13 cellular contexts compared by ENCODE assay signal in the genomic region with DNA sequence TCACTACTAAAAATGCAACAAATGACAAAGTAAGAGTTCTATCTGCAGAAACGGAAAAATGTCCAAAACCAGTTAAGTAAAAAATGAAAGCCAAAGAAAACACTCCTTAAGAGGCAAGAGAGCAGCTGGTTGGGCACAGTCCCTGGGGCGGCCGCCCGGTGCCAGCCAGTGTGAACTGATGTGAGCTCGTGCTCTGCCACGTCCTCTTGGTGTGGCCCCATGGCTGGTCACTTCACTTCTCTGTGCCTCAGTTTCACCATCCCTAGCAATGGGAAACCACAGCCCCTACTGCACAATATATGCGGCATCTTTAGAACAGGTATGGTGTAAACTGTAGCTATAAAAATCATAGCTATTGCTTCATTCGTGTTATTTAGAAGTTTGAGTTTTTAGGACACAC. TPM values are rescaled to one million over a fixed set of nuclear protein-coding genes. Genes with fewer than 3 reads are reported as not detected.
A peak's percentile ranks its signal among the peaks of the same experiment; 100 is the strongest.
DNase-seq lines count a peak whose midpoint lies in the region; ATAC-seq and TF ChIP-seq lines count a peak whose summit lies in the region.
"Had no signal": no experiment of that assay in that cellular context is flagged by ENCODE, and none has a peak within 500 bp of the region (broad histone marks: within the 10 kb centered on the region; RNA-seq: fewer than 3 reads in every experiment).

No MANE protein-coding gene starts in this region.

- intact Hi-C loops in uterus (cut with DNase I; ENCODE audit: low total_unique reads), result no loop called here

- H3K4me3 ChIP-seq in uterus, result no peak overlapping the region
- H3K4me3 ChIP-seq: cardiac muscle cell had no signal

- no peaks in the 10 kb centered on the region for H3K9me3 Mint-ChIP-seq in stimulated activated naive CD8-positive, alpha-beta T cell treated with anti-CD3 and anti-CD28 coated beads, Interleukin-15, Interleukin-2, amounts not matched to agents 100 ng/mL and 50 ng/mL, for 24 hours
- no peaks in the 10 kb centered on the region for H3K9me3 Mint-ChIP-seq in activated naive CD8-positive, alpha-beta T cell treated with anti-CD3 and anti-CD28 coated beads, Interleukin-2, amount 50 U/mL, for 24 hours
- H3K9me3 Mint-ChIP-seq in naive thymus-derived CD8-positive, alpha-beta T cell, result no peaks in the 10 kb centered on the region
- H3K9me3 Mint-ChIP-seq: nephron had no signal

- POLR2A ChIA-PET in naive thymus-derived CD8-positive, alpha-beta T cell (lab: Charles Lee), result interaction anchor here (0.7 to 3.2 kb wide), 15 partner anchors 9 to 111 kb away, joined by 3 to 23 read pairs (median 4); a partner anchor contains a TSS

- H3K36me3 Mint-ChIP-seq in stimulated activated naive CD8-positive, alpha-beta T cell treated with anti-CD3 and anti-CD28 coated beads, Interleukin-15, Interleukin-2, amounts not matched to agents 100 ng/mL and 50 ng/mL, for 24 hours (ENCODE audit: low read depth), result peaks cover 75% of the 10 kb centered on the region
- H3K36me3 Mint-ChIP-seq in activated naive CD8-positive, alpha-beta T cell treated with anti-CD3 and anti-CD28 coated beads, Interleukin-2, amount 50 U/mL, for 24 hours (ENCODE audit: low read depth), result peaks cover 77% of the 10 kb centered on the region
- peaks cover 5 to 91% (median 58%) of the 10 kb centered on the region in 3 donors for H3K36me3 Mint-ChIP-seq in naive thymus-derived CD8-positive, alpha-beta T cell

- no peaks in the 10 kb centered on the region for H3K4me1 ChIP-seq in uterus

- no peak for TF ChIP-seq CTCF in uterus (IDR thresholded peaks at IDR 0.05)

- peaks cover 56% of the 10 kb centered on the region for H3K4me1 Mint-ChIP-seq in stimulated activated naive CD8-positive, alpha-beta T cell treated with anti-CD3 and anti-CD28 coated beads, Interleukin-15, Interleukin-2, amounts not matched to agents 100 ng/mL and 50 ng/mL, for 24 hours (ENCODE audit: low read depth)
- peaks cover 47% of the 10 kb centered on the region for H3K4me1 Mint-ChIP-seq in activated naive CD8-positive, alpha-beta T cell treated with anti-CD3 and anti-CD28 coated beads, Interleukin-2, amount 50 U/mL, for 24 hours
- peaks cover 18 to 65% (median 52%) of the 10 kb centered on the region in 4 donors for H3K4me1 Mint-ChIP-seq in naive thymus-derived CD8-positive, alpha-beta T cell

- H3K27me3 Mint-ChIP-seq in stimulated activated naive CD8-positive, alpha-beta T cell treated with anti-CD3 and anti-CD28 coated beads, Interleukin-15, Interleukin-2, amounts not matched to agents 100 ng/mL and 50 ng/mL, for 24 hours, result no peaks in the 10 kb centered on the region
- no peaks in the 10 kb centered on the region for H3K27me3 Mint-ChIP-seq in activated naive CD8-positive, alpha-beta T cell treated with anti-CD3 and anti-CD28 coated beads, Interleukin-2, amount 50 U/mL, for 24 hours
- no peaks in the 10 kb centered on the region for H3K27me3 Mint-ChIP-seq in naive thymus-derived CD8-positive, alpha-beta T cell

- H3K4me3 Mint-ChIP-seq in stimulated activated naive CD8-positive, alpha-beta T cell treated with anti-CD3 and anti-CD28 coated beads, Interleukin-15, Interleukin-2, amounts not matched to agents 100 ng/mL and 50 ng/mL, for 24 hours, result peak overlapping the region; percentile 10
- H3K4me3 Mint-ChIP-seq in activated naive CD8-positive, alpha-beta T cell treated with anti-CD3 and anti-CD28 coated beads, Interleukin-2, amount 50 U/mL, for 24 hours, result peak overlapping the region; percentile 3
- peak overlapping the region; percentile 49 to 83 (median 72) for H3K4me3 Mint-ChIP-seq in naive thymus-derived CD8-positive, alpha-beta T cell
- H3K4me3 Mint-ChIP-seq: nephron had no signal

- no peak for DNase-seq in stimulated activated naive CD8-positive, alpha-beta T cell treated with anti-CD3 and anti-CD28 coated beads, Interleukin-15, Interleukin-2, amounts not matched to agents 100 U/mL and 50 U/mL, for 24 hours
- DNase-seq in activated naive CD8-positive, alpha-beta T cell treated with anti-CD3 and anti-CD28 coated beads, Interleukin-2, amount 50 U/mL, for 24 hours, result no peak
- no peak for DNase-seq in naive thymus-derived CD8-positive, alpha-beta T cell
- DNase-seq in uterus (no peak), NCI-H345 treated with DMSO at 0.1 percent for 48 hours (lab: John Stamatoyannopoulos, UW; ENCODE audit: unreplicated experiment) (no peak), left lobe of liver (ENCODE audit: low spot score) (no peak)
- DNase-seq: Karpas-422, NCI-H2081 treated with DMSO at 0.1 percent for 48 hours had no signal

- peak overlapping the region; percentile 74 for H3K27ac Mint-ChIP-seq in stimulated activated naive CD8-positive, alpha-beta T cell treated with anti-CD3 and anti-CD28 coated beads, Interleukin-15, Interleukin-2, amounts not matched to agents 100 ng/mL and 50 ng/mL, for 24 hours
- peak overlapping the region; percentile 63 for H3K27ac Mint-ChIP-seq in activated naive CD8-positive, alpha-beta T cell treated with anti-CD3 and anti-CD28 coated beads, Interleukin-2, amount 50 U/mL, for 24 hours
- H3K27ac Mint-ChIP-seq in naive thymus-derived CD8-positive, alpha-beta T cell, result peak overlapping the region; percentile 63 to 98 (median 96)
- H3K27ac Mint-ChIP-seq: nephron had no signal

- peak overlapping the region in 1 of 2 donors; percentile 73 for H3K27ac ChIP-seq in uterus
- H3K27ac ChIP-seq: C4-2B, cardiac muscle cell had no signal

- ATAC-seq in stimulated activated naive CD8-positive, alpha-beta T cell treated with anti-CD3 and anti-CD28 coated beads, Interleukin-15, Interleukin-2, amounts not matched to agents 100 U/mL and 50 U/mL, for 24 hours, result no peak
- no peak for ATAC-seq in activated naive CD8-positive, alpha-beta T cell treated with anti-CD3 and anti-CD28 coated beads, Interleukin-2, amount 50 U/mL, for 24 hours
- peak in 1 of 2 donors; percentile 23 for ATAC-seq in naive thymus-derived CD8-positive, alpha-beta T cell
- ATAC-seq in HG03378 (IDR thresholded peaks at IDR 0.05; ENCODE audit: unreplicated experiment) (no peak), left lobe of liver (no peak)

- H3K27me3 ChIP-seq in uterus, result no peaks in the 10 kb centered on the region
- H3K27me3 ChIP-seq: cardiac muscle cell had no signal

- H3K36me3 ChIP-seq in uterus, result no peaks in the 10 kb centered on the region

- no peaks in the 10 kb centered on the region for H3K9me3 ChIP-seq in uterus

- no peak for TF ChIP-seq POLR2A in uterus (IDR thresholded peaks at IDR 0.05)

RNA-seq across cellular contexts. Expression of a gene that starts 21.2 kb away (rescaled TPM):
- 100 to 1,000 TPM; 151 to 156 TPM for total RNA-seq in naive thymus-derived CD8-positive, alpha-beta T cell
- polyA plus RNA-seq in naive thymus-derived CD8-positive, alpha-beta T cell, result 10 to 100 TPM; 27.5 to 45.1 (median 36.7) TPM
- total RNA-seq in uterus, result 100 to 1,000 TPM in 1 of 4 donors, 10 to 100 TPM in 2, 1 to 10 TPM in 1; 6.5 to 102 (median 31.9) TPM
- 21.8 TPM for total RNA-seq in left lobe of liver

RNA-seq across cellular contexts. Expression of a gene that starts 37.3 kb away (rescaled TPM):
- 100 to 1,000 TPM; 415 to 423 TPM for total RNA-seq in naive thymus-derived CD8-positive, alpha-beta T cell
- polyA plus RNA-seq in naive thymus-derived CD8-positive, alpha-beta T cell, result 100 to 1,000 TPM; 220 to 320 (median 243) TPM
- total RNA-seq in uterus (10 to 100 TPM in 3 of 4 donors, 1 to 10 TPM in 1; 6.2 to 56.1 (median 44.3) TPM), left lobe of liver (32.1 TPM)

Comparison
In these comparisons a context has a peak if more than half of its experiments do, and no peak if none do; other contexts are left out.
1. H3K4me3 Mint-ChIP-seq: peak in every context shown above with its lines; median percentile 72 in naive thymus-derived CD8-positive, alpha-beta T cell; 10 in stimulated activated naive CD8-positive, alpha-beta T cell treated with anti-CD3 and anti-CD28 coated beads, Interleukin-15, Interleukin-2, amounts not matched to agents 100 ng/mL and 50 ng/mL, for 24 hours; 3 in activated naive CD8-positive, alpha-beta T cell treated with anti-CD3 and anti-CD28 coated beads, Interleukin-2, amount 50 U/mL, for 24 hours.
2. RNA of a gene that starts 37.3 kb away (total RNA-seq): 415 to 423 TPM in naive thymus-derived CD8-positive, alpha-beta T cell; 6.2 to 56.1 TPM in uterus and 32.1 TPM in left lobe of liver (single experiment); every median in the first group is over 4 times any median in the second.
3. Peak in every context shown above with its lines, with median percentiles within 50 percentile points of each other: H3K27ac Mint-ChIP-seq.